Comparison of ENCODE assay signal across 13 cellular contexts in the genomic region with DNA sequence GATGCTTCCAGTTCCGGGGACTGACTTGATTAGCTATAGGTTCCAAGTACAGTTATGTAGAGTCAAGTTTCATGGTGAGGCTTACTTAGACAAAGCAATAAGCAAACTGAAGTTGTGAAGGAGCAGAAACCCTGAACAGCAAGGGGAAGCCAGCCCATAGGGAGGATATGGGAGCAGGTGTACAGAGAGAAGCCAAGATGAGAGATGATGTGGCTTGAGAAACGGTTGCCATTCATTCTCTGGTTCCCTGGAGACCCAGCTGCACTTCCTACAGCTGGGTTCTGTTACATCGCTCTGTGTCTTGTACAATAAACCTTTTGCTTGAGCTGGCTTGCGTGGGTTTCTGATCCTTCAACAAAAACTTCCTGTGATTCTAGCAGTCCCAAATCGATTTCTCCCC.
DNase-seq lines count a peak whose midpoint lies in the region; ATAC-seq, FAIRE-seq and TF ChIP-seq lines count a peak whose summit lies in the region.
"Had no signal": no experiment of that assay in that cellular context is flagged by ENCODE, and none has a peak within 500 bp of the region (broad histone marks: within the 10 kb centered on the region; RNA-seq: fewer than 3 reads in every experiment).

No MANE protein-coding gene starts in this region.

- no peaks in the 10 kb centered on the region for H3K36me3 ChIP-seq in DND-41 (ENCODE audit: insufficient read depth, low read length)
- H3K36me3 ChIP-seq in H1 (ENCODE audit: control insufficient read depth in 2 of 4, insufficient read depth in 4 of 4, low read length in 3 of 4): no peaks in the 10 kb centered on the region
- H3K36me3 ChIP-seq: BE2C had no signal

- H2BK5ac ChIP-seq in H1 (ENCODE audit: low read depth, low read length): no peak overlapping the region

- H3K27me3 Mint-ChIP-seq in immature natural killer cell (ENCODE audit: low read depth in 3 of 3): peaks cover 5 to 26% (median 26%) of the 10 kb centered on the region in 3 donors
- peaks cover 13% of the 10 kb centered on the region for H3K27me3 Mint-ChIP-seq in activated naive CD4-positive, alpha-beta T cell treated with anti-CD3 and anti-CD28 coated beads for 36 hours (ENCODE audit: low read depth)

- H2AK5ac ChIP-seq in H1 (ENCODE audit: low read depth, low read length): peak overlapping the region; percentile 20; the same call in 1 of the 2 replicates

- FAIRE-seq in H1 (lab: Jason Lieb, UNC): no peak

- H3K27me3 ChIP-seq in DND-41 (ENCODE audit: insufficient read depth, low read length, poor library complexity) (no peaks in the 10 kb centered on the region), H1 (replicated peaks in 1 of 4; ENCODE audit: control insufficient read depth in 3 of 4, extremely low read depth in 1 of 4, insufficient read depth in 3 of 4, low read length in 3 of 4) (no peaks in the 10 kb centered on the region; a peak in 1 of 7 replicates)
- H3K27me3 ChIP-seq: BE2C had no signal

- no peaks in the 10 kb centered on the region for H3K9me3 Mint-ChIP-seq in immature natural killer cell
- H3K9me3 Mint-ChIP-seq in activated naive CD4-positive, alpha-beta T cell treated with anti-CD3 and anti-CD28 coated beads for 36 hours: no peaks in the 10 kb centered on the region
- H3K9me3 Mint-ChIP-seq: naive thymus-derived CD8-positive, alpha-beta T cell had no signal

- H3K4me1 Mint-ChIP-seq in immature natural killer cell: peaks cover 24 to 30% of the 10 kb centered on the region in 2 donors
- peaks cover 12% of the 10 kb centered on the region for H3K4me1 Mint-ChIP-seq in activated naive CD4-positive, alpha-beta T cell treated with anti-CD3 and anti-CD28 coated beads for 36 hours (ENCODE audit: low read depth)

- H3K79me1 ChIP-seq in H1 (ENCODE audit: low read depth, low read length): no peaks in the 10 kb centered on the region

- intact Hi-C loops in activated naive CD4-positive, alpha-beta T cell treated with anti-CD3 and anti-CD28 coated beads for 36 hours (cut with micrococcal nuclease): no loop called here

- ATAC-seq in DND-41 (ENCODE audit: insufficient read depth, low read depth) (peak; percentile 73), GM21360 (IDR thresholded peaks at IDR 0.05; ENCODE audit: unreplicated experiment) (peak; percentile 48), HG03460 (IDR thresholded peaks at IDR 0.05; ENCODE audit: unreplicated experiment) (peak; percentile 69), esophagus mucosa (no peak)
- ATAC-seq: naive thymus-derived CD8-positive, alpha-beta T cell had no signal

- CTCF ChIA-PET in H1 (lab: Charles Lee; ENCODE audit: partially characterized antibody): interaction anchor here (1.5 kb wide), 1 partner anchor 14 kb away, joined by 3 read pairs; no protein-coding TSS in a partner anchor
- CTCF ChIA-PET in activated naive CD4-positive, alpha-beta T cell treated with anti-CD3 and anti-CD28 coated beads for 36 hours (lab: Charles Lee): no interaction called here

- TF ChIP-seq RAD21 in H1 (IDR thresholded peaks at IDR 0.05 in 1 of 2, conservative IDR thresholded peaks at IDR 0.05 in 1 of 2; ENCODE audit: low read depth in 2 of 2, low read length in 2 of 2): no peak

- no peak for TF ChIP-seq POLR2A in H1 (IDR thresholded peaks at IDR 0.05; ENCODE audit: control extremely low read depth in 1 of 2, low read depth in 2 of 2, low read length in 2 of 2)

- peak overlapping the region; percentile 2; the same call in 1 of the 2 replicates for H2BK20ac ChIP-seq in H1 (ENCODE audit: low read length)

- peak overlapping the region; percentile 52; the same call in 1 of the 2 replicates for H3K18ac ChIP-seq in H1 (ENCODE audit: extremely low read depth, low read length)

- H3K79me2 ChIP-seq in DND-41 (ENCODE audit: insufficient read depth, low read length): no peaks in the 10 kb centered on the region
- H3K79me2 ChIP-seq in H1 (ENCODE audit: control insufficient read depth in 1 of 2, insufficient read depth in 2 of 2, low read length in 2 of 2): no peaks in the 10 kb centered on the region

- peak overlapping the region; percentile 4 for H4K91ac ChIP-seq in H1 (replicated peaks; ENCODE audit: insufficient read length, low read length)

- peak overlapping the region; percentile 66 for H3K4me2 ChIP-seq in DND-41 (ENCODE audit: insufficient read depth, low read length)
- H3K4me2 ChIP-seq in H1 (ENCODE audit: insufficient read depth in 1 of 2, low read depth in 2 of 2, low read length in 2 of 2): no peak overlapping the region; a peak in 2 of 4 replicates

- H3K9me3 ChIP-seq in DND-41 (ENCODE audit: insufficient read depth, low read length, severe bottlenecking): no peaks in the 10 kb centered on the region
- H3K9me3 ChIP-seq in H1 (ENCODE audit: insufficient read depth in 2 of 2, low read depth in 1 of 2, low read length in 1 of 2): no peaks in the 10 kb centered on the region
- H3K9me3 ChIP-seq: BE2C had no signal

- H3K4me3 ChIP-seq in DND-41 (ENCODE audit: low read depth in 1 of 2, low read length in 2 of 2): peak overlapping the region in 1 of 2 experiments; percentile 50; a peak in 2 of 4 replicates
- no peak overlapping the region for H3K4me3 ChIP-seq in H1 (ENCODE audit: extremely low read depth in 1 of 4, insufficient read depth in 2 of 4, low read depth in 3 of 4, low read length in 4 of 4)

- H3K27ac Mint-ChIP-seq in immature natural killer cell: no peak overlapping the region
- no peak overlapping the region for H3K27ac Mint-ChIP-seq in activated naive CD4-positive, alpha-beta T cell treated with anti-CD3 and anti-CD28 coated beads for 36 hours

- no peak overlapping the region for H3K56ac ChIP-seq in H1 (replicated peaks; ENCODE audit: insufficient read length, low read depth, low read length)

- no peak overlapping the region for H2AFZ ChIP-seq in DND-41 (ENCODE audit: low read depth, low read length)
- no peak overlapping the region for H2AFZ ChIP-seq in H1 (ENCODE audit: low read length)

- WGBS in H1 (ENCODE audit: extremely low coverage in 1 of 2, insufficient coverage in 1 of 2, insufficient read length in 1 of 2, insufficient replicate concordance in 2 of 2, low coverage in 1 of 2, low lambda C conversion rate in 2 of 2, missing lambda C conversion rate in 1 of 2), 2 experiments: 87% methylated on average over 5 of the region's 5 CpGs; no CpG with 5 or more reads in 1 of the 2 experiments

- H3K4ac ChIP-seq in H1 (replicated peaks; ENCODE audit: insufficient read length, low read depth, low read length): no peak overlapping the region

- peak overlapping the region in 1 of 5 donors; percentile 46 for H3K4me3 Mint-ChIP-seq in immature natural killer cell
- no peak overlapping the region for H3K4me3 Mint-ChIP-seq in activated naive CD4-positive, alpha-beta T cell treated with anti-CD3 and anti-CD28 coated beads for 36 hours

- no peaks in the 10 kb centered on the region for H3K36me3 Mint-ChIP-seq in immature natural killer cell
- H3K36me3 Mint-ChIP-seq in activated naive CD4-positive, alpha-beta T cell treated with anti-CD3 and anti-CD28 coated beads for 36 hours (ENCODE audit: low read depth): no peaks in the 10 kb centered on the region
- H3K36me3 Mint-ChIP-seq: naive thymus-derived CD8-positive, alpha-beta T cell had no signal

- POLR2A ChIA-PET in H1 (lab: Charles Lee; ENCODE audit: partially characterized antibody): no interaction called here

- H3K9ac ChIP-seq in DND-41 (ENCODE audit: low read depth, low read length) (peak overlapping the region; percentile 80), H1 (replicated peaks in 1 of 4; ENCODE audit: extremely low read depth in 1 of 4, low read depth in 3 of 4, low read length in 3 of 4) (no peak overlapping the region)

- H3K23ac ChIP-seq in H1 (ENCODE audit: insufficient read length): no peak overlapping the region

- H2BK120ac ChIP-seq in H1 (replicated peaks; ENCODE audit: low read depth, low read length): peak overlapping the region; percentile 16

- H3K27ac ChIP-seq in DND-41 (ENCODE audit: low read length) (peak overlapping the region; percentile 99), H1 (ENCODE audit: low read depth, low read length) (no peak overlapping the region)

- peak; percentile 88 for DNase-seq in DND-41
- DNase-seq in H1 (ENCODE audit: low read depth in 1 of 2, low spot score in 2 of 2): no peak
- DNase-seq in immature natural killer cell: no peak
- no peak for DNase-seq in HUDEP-2 (lab: John Stamatoyannopoulos, UW; ENCODE audit: unreplicated experiment in 76 of 76)
- DNase-seq in activated naive CD4-positive, alpha-beta T cell treated with anti-CD3 and anti-CD28 coated beads for 36 hours: no peak
- DNase-seq: BE2C; KBM-7; naive thymus-derived CD8-positive, alpha-beta T cell; NCI-H526 treated with DMSO at 0.1 percent for 48 hours; stimulated activated naive CD4-positive, alpha-beta T cell treated with Interleukin-2 at 50 U/mL for 16 hours had no signal

- H2BK15ac ChIP-seq in H1 (ENCODE audit: low read length): 0 out of 2 replicates have a peak overlapping the region, but pooled peaks have one; percentile 12

- TF ChIP-seq CTCF in DND-41 (IDR thresholded peaks at IDR 0.05; ENCODE audit: borderline replicate concordance, extremely low read depth, low read length, poor library complexity, severe bottlenecking): no peak
- no peak for TF ChIP-seq CTCF in H1 (IDR thresholded peaks at IDR 0.05; ENCODE audit: control extremely low read depth in 1 of 3, insufficient read depth in 1 of 3, low read depth in 1 of 3, low read length in 3 of 3)

- H3K14ac ChIP-seq in H1 (ENCODE audit: insufficient read length): no peak overlapping the region

- no peak for TF ChIP-seq EP300 in H1 (IDR thresholded peaks at IDR 0.05; ENCODE audit: borderline replicate concordance in 1 of 2, low read depth in 2 of 2, low read length in 2 of 2)

- 0 out of 2 replicates have a peak overlapping the region, but pooled peaks have one; percentile 85 for H2BK12ac ChIP-seq in H1 (ENCODE audit: low read depth, low read length)

- no peaks in the 10 kb centered on the region for H3K23me2 ChIP-seq in H1 (ENCODE audit: low read depth, low read length)

- H4K8ac ChIP-seq in H1 (ENCODE audit: extremely low read depth, insufficient read depth, low read length): no peak overlapping the region

- H4K5ac ChIP-seq in H1 (ENCODE audit: insufficient read length, low read depth, low read length): no peak overlapping the region

- H4K20me1 ChIP-seq in DND-41 (ENCODE audit: insufficient read depth, low read length) (no peaks in the 10 kb centered on the region), H1 (replicated peaks in 1 of 2; ENCODE audit: control insufficient read depth in 1 of 2, insufficient read depth in 2 of 2, low read length in 2 of 2) (no peaks in the 10 kb centered on the region)

- H3K4me1 ChIP-seq in DND-41 (ENCODE audit: insufficient read depth, low read length): peaks cover 85% of the 10 kb centered on the region
- H3K4me1 ChIP-seq in H1 (replicated peaks in 1 of 4; ENCODE audit: control insufficient read depth in 3 of 4, insufficient read depth in 4 of 4, low read length in 3 of 4): peaks cover 20 to 33% (median 26%) of the 10 kb centered on the region in 4 experiments

TF ChIP-seq in H1, 55 proteins besides CTCF, POLR2A, EP300 and RAD21 (continues in another document):
- TF ChIP-seq RNF2 (IDR thresholded peaks at IDR 0.05; ENCODE audit: borderline replicate concordance, low read depth, low read length, missing control alignments, poor library complexity, severe bottlenecking): no peak
- TF ChIP-seq POLR2AphosphoS5 (IDR thresholded peaks at IDR 0.05; ENCODE audit: low read depth, low read length): no peak
